8 cellular contexts compared by ENCODE assay signal in genomic region chr15:99732268-99732641, GRCh38. TPM values are rescaled to one million over a fixed set of nuclear protein-coding genes. Genes with fewer than 3 reads are reported as not detected.
DNase-seq lines count a peak whose midpoint lies in the region; ATAC-seq and TF ChIP-seq lines count a peak whose summit lies in the region.

No MANE protein-coding gene starts in this region.

- in situ Hi-C loops in mammary epithelial cell (cut with MboI; ENCODE audit: low sequenced_read_pairs in 2 of 2) = no loop called here

- intact Hi-C loops in mammary epithelial cell (cut with micrococcal nuclease) (loop anchor here (2.0 to 10.0 kb wide), 2 partner anchors 23 to 627 kb away; partner anchors contain the start of gene SYNM), lower lobe of right lung (cut with DNase I) (no loop called here), upper lobe of right lung (cut with DNase I) (no loop called here)

- H3K27ac Mint-ChIP-seq in activated naive CD4-positive, alpha-beta T cell treated with anti-CD3 and anti-CD28 coated beads, Interleukin-2, amount 10 ng/mL, durations not matched to agents 7 days and 5 days = peak overlapping the region; percentile 82

- no peaks in the 10 kb centered on the region for H3K27me3 Mint-ChIP-seq in activated naive CD4-positive, alpha-beta T cell treated with anti-CD3 and anti-CD28 coated beads, Interleukin-2, amount 10 ng/mL, durations not matched to agents 7 days and 5 days

- peaks cover 36% of the 10 kb centered on the region for H3K4me1 Mint-ChIP-seq in activated naive CD4-positive, alpha-beta T cell treated with anti-CD3 and anti-CD28 coated beads, Interleukin-2, amount 10 ng/mL, durations not matched to agents 7 days and 5 days

- ATAC-seq in lower lobe of right lung = no peak
- ATAC-seq in upper lobe of right lung = no peak
- no peak for ATAC-seq in GM21423 (IDR thresholded peaks at IDR 0.05; ENCODE audit: unreplicated experiment)

- no peak for DNase-seq in activated naive CD4-positive, alpha-beta T cell treated with anti-CD3 and anti-CD28 coated beads, Interleukin-2, amount 10 ng/mL, durations not matched to agents 7 days and 5 days
- DNase-seq in activated naive CD4-positive, alpha-beta T cell (lab: John Stamatoyannopoulos, UW) = no peak
- DNase-seq in mammary epithelial cell = peak; percentile 47
- no peak for DNase-seq in lower lobe of right lung
- no peak for DNase-seq in upper lobe of right lung
- DNase-seq in SW 1271 (lab: John Stamatoyannopoulos, UW) = no peak
- DNase-seq in activated CD4-positive, alpha-beta T cell treated with anti-CD3 and anti-CD28 coated beads for 4 hours = no peak

- peaks cover 20% of the 10 kb centered on the region for H3K79me2 ChIP-seq in mammary epithelial cell (ENCODE audit: insufficient read depth, low read length)

- H4K20me1 ChIP-seq in mammary epithelial cell (ENCODE audit: insufficient read depth, low read length) = no peaks in the 10 kb centered on the region

- no peaks in the 10 kb centered on the region for H3K27me3 ChIP-seq in mammary epithelial cell (ENCODE audit: insufficient read depth, low read length)
- no peaks in the 10 kb centered on the region for H3K27me3 ChIP-seq in lower lobe of right lung (ENCODE audit: low read depth)
- H3K27me3 ChIP-seq in upper lobe of right lung = no peaks in the 10 kb centered on the region

- H3K4me3 ChIP-seq in mammary epithelial cell (replicated peaks in 1 of 3; ENCODE audit: insufficient read depth in 1 of 3, low read depth in 2 of 3, low read length in 3 of 3) = peak overlapping the region; percentile 64 to 82 (median 70)
- peak overlapping the region; percentile 72 for H3K4me3 ChIP-seq in lower lobe of right lung
- H3K4me3 ChIP-seq in upper lobe of right lung = peak overlapping the region; percentile 96

- under 1% methylated on average over 8 of the region's 8 CpGs for WGBS in mammary epithelial cell (ENCODE audit: low coverage, missing lambda C conversion rate)

- dilution Hi-C loops in mammary epithelial cell (cut with HindIII; ENCODE audit: low sequenced_read_pairs) = no loop called here

- BruUV-seq in mammary epithelial cell (replicated peaks; lab: Mats Ljungman, UMichigan) = no TSS peak

- peaks cover 20% of the 10 kb centered on the region for H3K36me3 Mint-ChIP-seq in activated naive CD4-positive, alpha-beta T cell treated with anti-CD3 and anti-CD28 coated beads, Interleukin-2, amount 10 ng/mL, durations not matched to agents 7 days and 5 days

- no peak for TF ChIP-seq CTCF in mammary epithelial cell (conservative IDR thresholded peaks at IDR 0.05 in 1 of 2, IDR thresholded peaks at IDR 0.05 in 1 of 2; ENCODE audit: extremely low read depth in 1 of 2, insufficient read depth in 1 of 2, low read depth in 1 of 2, low read length in 2 of 2)
- no peak for TF ChIP-seq CTCF in lower lobe of right lung (IDR thresholded peaks at IDR 0.05)
- TF ChIP-seq CTCF in upper lobe of right lung (IDR thresholded peaks at IDR 0.05) = no peak

- H3K9me3 Mint-ChIP-seq in activated naive CD4-positive, alpha-beta T cell treated with anti-CD3 and anti-CD28 coated beads, Interleukin-2, amount 10 ng/mL, durations not matched to agents 7 days and 5 days = no peaks in the 10 kb centered on the region

- H3K9me3 ChIP-seq in mammary epithelial cell (replicated peaks; ENCODE audit: insufficient read depth, low read length) (no peaks in the 10 kb centered on the region), lower lobe of right lung (no peaks in the 10 kb centered on the region), upper lobe of right lung (no peaks in the 10 kb centered on the region)

- peak overlapping the region; percentile 87 for H2AFZ ChIP-seq in mammary epithelial cell (ENCODE audit: low read depth, low read length)

- H3K4me3 Mint-ChIP-seq in activated naive CD4-positive, alpha-beta T cell treated with anti-CD3 and anti-CD28 coated beads, Interleukin-2, amount 10 ng/mL, durations not matched to agents 7 days and 5 days = peak overlapping the region; percentile 83

- H3K4me1 ChIP-seq in mammary epithelial cell (ENCODE audit: insufficient read depth, low read length) = peaks cover 28% of the 10 kb centered on the region
- peaks cover 21% of the 10 kb centered on the region for H3K4me1 ChIP-seq in lower lobe of right lung
- H3K4me1 ChIP-seq in upper lobe of right lung = peaks cover 22% of the 10 kb centered on the region

- CTCF ChIA-PET in activated naive CD4-positive, alpha-beta T cell treated with anti-CD3 and anti-CD28 coated beads, Interleukin-2, amount 10 ng/mL, durations not matched to agents 7 days and 5 days (lab: Charles Lee) = interaction anchor here (1.3 to 4.5 kb wide), 3 partner anchors 25 to 460 kb away, joined by 3 to 22 read pairs (median 10); no protein-coding TSS in a partner anchor
- CTCF ChIA-PET in mammary epithelial cell (lab: Charles Lee; ENCODE audit: low non-redundant PET) = interaction anchor here (0.6 kb wide), 1 partner anchor 25 kb away, joined by 7 read pairs; no protein-coding TSS in a partner anchor

- H3K27ac ChIP-seq in mammary epithelial cell (ENCODE audit: insufficient read depth, low read depth, low read length) = peak overlapping the region; percentile 26
- peak overlapping the region; percentile 88 for H3K27ac ChIP-seq in lower lobe of right lung
- H3K27ac ChIP-seq in upper lobe of right lung = peak overlapping the region; percentile 84

- H3K36me3 ChIP-seq in mammary epithelial cell (ENCODE audit: insufficient read depth, low read length) (peaks cover 2% of the 10 kb centered on the region), lower lobe of right lung (peaks cover 20% of the 10 kb centered on the region), upper lobe of right lung (peaks cover 8% of the 10 kb centered on the region)

- H3K4me2 ChIP-seq in mammary epithelial cell (ENCODE audit: insufficient read depth, low read depth, low read length) = peak overlapping the region; percentile 95

- H3K9ac ChIP-seq in mammary epithelial cell (ENCODE audit: insufficient read depth, low read length) = peak overlapping the region; percentile 48

RNA-seq across cellular contexts. Expression of gene LYSMD4, which starts 1.0 kb away (rescaled TPM):
- 10 to 100 TPM; 10.9 to 20.5 TPM for total RNA-seq in mammary epithelial cell
- polyA plus RNA-seq in mammary epithelial cell = 9.6 TPM
- 3.5 TPM for polyA minus RNA-seq in mammary epithelial cell
- 10.6 TPM for total RNA-seq in lower lobe of right lung
- total RNA-seq in upper lobe of right lung = 9.1 TPM

Comparison
In these comparisons a context has a peak if more than half of its experiments do, and no peak if none do; other contexts are left out.
1. H3K27ac ChIP-seq: peak in every context shown above with its lines; median percentile 88 in lower lobe of right lung; 84 in upper lobe of right lung; 26 in mammary epithelial cell.